ENCODE assay signal across 9 cellular contexts in the genomic region with DNA sequence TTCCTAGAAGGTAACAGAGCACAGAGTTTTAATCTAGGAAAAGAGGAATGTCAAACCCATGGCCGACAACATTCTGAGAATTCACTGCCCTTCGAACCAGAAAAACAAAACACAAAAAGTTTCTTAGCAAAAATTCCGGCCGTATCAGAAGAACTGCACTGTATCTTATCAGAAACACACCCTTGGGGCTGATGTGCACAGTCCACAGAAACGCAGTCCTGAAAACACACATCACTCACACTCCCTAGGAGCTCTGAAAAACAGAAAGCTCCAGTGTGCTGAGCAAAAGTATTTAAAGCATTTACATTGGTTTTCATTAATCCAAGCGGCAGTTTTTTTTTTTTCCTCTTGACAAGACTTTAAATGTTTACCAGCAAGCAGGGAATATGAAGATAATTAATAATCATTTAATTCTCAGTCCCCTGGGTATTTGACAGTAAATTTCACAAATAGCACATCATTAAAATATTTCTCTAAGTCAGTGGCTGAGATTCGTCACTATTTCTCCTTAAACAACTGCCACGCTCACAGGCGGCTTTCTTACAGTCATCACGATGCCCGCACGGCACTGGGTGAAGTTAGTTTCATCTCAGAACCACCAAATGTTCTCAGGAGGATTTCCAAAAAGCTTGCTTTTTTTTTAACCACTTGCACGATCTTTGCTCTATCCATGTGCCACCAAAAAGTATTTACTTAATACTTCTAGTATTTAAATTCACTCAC. TPM values are rescaled to one million over a fixed set of nuclear protein-coding genes. Genes with fewer than 3 reads are reported as not detected.
DNase-seq lines count a peak whose midpoint lies in the region; ATAC-seq, FAIRE-seq and TF ChIP-seq lines count a peak whose summit lies in the region.
"Had no signal": no experiment of that assay in that cellular context is flagged by ENCODE, and none has a peak within 500 bp of the region (broad histone marks: within the 10 kb centered on the region; RNA-seq: fewer than 3 reads in every experiment).

No MANE protein-coding gene starts in this region.

- peaks cover 0 to 3% (median 0%) of the 10 kb centered on the region in 3 experiments for H3K36me3 ChIP-seq in naive thymus-derived CD4-positive, alpha-beta T cell (ENCODE audit: control insufficient read depth in 2 of 3, insufficient read depth in 3 of 3, low read length in 3 of 3)

- H3K27me3 Mint-ChIP-seq in IgD-negative memory B cell = no peaks in the 10 kb centered on the region
- H3K27me3 Mint-ChIP-seq in activated naive CD4-positive, alpha-beta T cell treated with anti-CD3 and anti-CD28 coated beads, Interleukin-2, amount 50 U/mL, for 24 hours = no peaks in the 10 kb centered on the region
- H3K27me3 Mint-ChIP-seq in naive thymus-derived CD4-positive, alpha-beta T cell = no peaks in the 10 kb centered on the region

- no peaks in the 10 kb centered on the region for H3K27me3 ChIP-seq in AG04450 (ENCODE audit: control insufficient read depth, insufficient read depth, low read length)
- H3K27me3 ChIP-seq in naive thymus-derived CD4-positive, alpha-beta T cell (ENCODE audit: control insufficient read depth in 2 of 2, insufficient read depth in 2 of 2, low read length in 2 of 2) = no peaks in the 10 kb centered on the region

- CTCF ChIA-PET in AG04450 (lab: Charles Lee) = interaction anchor here (0.6 kb wide), 1 partner anchor 172 kb away, joined by 4 read pairs; no protein-coding TSS in a partner anchor
- CTCF ChIA-PET in naive thymus-derived CD4-positive, alpha-beta T cell (lab: Charles Lee) = interaction anchor here (0.6 kb wide), 1 partner anchor 67 kb away, joined by 3 read pairs; no protein-coding TSS in a partner anchor

- H3K36me3 Mint-ChIP-seq in IgD-negative memory B cell = peaks cover 2% of the 10 kb centered on the region
- H3K36me3 Mint-ChIP-seq in activated naive CD4-positive, alpha-beta T cell treated with anti-CD3 and anti-CD28 coated beads, Interleukin-2, amount 50 U/mL, for 24 hours = peaks cover 9% of the 10 kb centered on the region
- H3K36me3 Mint-ChIP-seq in naive thymus-derived CD4-positive, alpha-beta T cell = peaks cover 0 to 23% (median 4%) of the 10 kb centered on the region in 5 donors

- no peak for TF ChIP-seq CTCF in AG04450 (IDR thresholded peaks at IDR 0.05; ENCODE audit: low read depth, low read length)

- intact Hi-C loops in naive thymus-derived CD4-positive, alpha-beta T cell (cut with micrococcal nuclease) = loop anchor here in 1 of 2 donors (2.0 to 5.0 kb wide), 2 partner anchors 16 to 127 kb away; no protein-coding TSS in a partner anchor

- ATAC-seq in naive thymus-derived CD4-positive, alpha-beta T cell = no peak
- ATAC-seq in GM19397 (IDR thresholded peaks at IDR 0.05; ENCODE audit: unreplicated experiment) = no peak
- ATAC-seq in GM19395 (IDR thresholded peaks at IDR 0.05; ENCODE audit: unreplicated experiment) = no peak

- H3K27ac Mint-ChIP-seq in IgD-negative memory B cell = peak overlapping the region in 2 of 3 donors; percentile 20 to 88
- peak overlapping the region; percentile 100 for H3K27ac Mint-ChIP-seq in activated naive CD4-positive, alpha-beta T cell treated with anti-CD3 and anti-CD28 coated beads, Interleukin-2, amount 50 U/mL, for 24 hours
- peak overlapping the region; percentile 14 to 91 (median 74) for H3K27ac Mint-ChIP-seq in naive thymus-derived CD4-positive, alpha-beta T cell

- DNase-seq in AG04450 (ENCODE audit: low read depth, low spot score) = no peak
- no peak for DNase-seq in naive thymus-derived CD4-positive, alpha-beta T cell
- no peak for DNase-seq in DMS79 treated with DMSO at 0.1 percent for 48 hours (lab: John Stamatoyannopoulos, UW)
- DNase-seq in urothelium cell line (ENCODE audit: low spot score) = no peak

- peak overlapping the region; percentile 23 for H3K27ac ChIP-seq in AG04450 (ENCODE audit: low read depth, low read length)
- peak overlapping the region; percentile 52 for H3K27ac ChIP-seq in naive thymus-derived CD4-positive, alpha-beta T cell (ENCODE audit: low read depth, low read length)

- no peak for FAIRE-seq in urothelium cell line (lab: Jason Lieb, UNC)
- FAIRE-seq: H54 had no signal

- H3K4me3 ChIP-seq in AG04450 (ENCODE audit: low read depth, low read length) = peak overlapping the region; percentile 42
- H3K4me3 ChIP-seq in naive thymus-derived CD4-positive, alpha-beta T cell (ENCODE audit: low read length) = peak overlapping the region; percentile 17

- no peaks in the 10 kb centered on the region; the same call in 1 of the 2 replicates for H3K9me3 ChIP-seq in AG04450 (ENCODE audit: control insufficient read depth, insufficient read depth, low read length)
- no peaks in the 10 kb centered on the region for H3K9me3 ChIP-seq in naive thymus-derived CD4-positive, alpha-beta T cell (ENCODE audit: control insufficient read depth in 2 of 3, low read length in 3 of 3)

- H3K9me3 Mint-ChIP-seq in IgD-negative memory B cell = no peaks in the 10 kb centered on the region
- no peaks in the 10 kb centered on the region for H3K9me3 Mint-ChIP-seq in activated naive CD4-positive, alpha-beta T cell treated with anti-CD3 and anti-CD28 coated beads, Interleukin-2, amount 50 U/mL, for 24 hours
- peaks cover 0 to 2% (median 0%) of the 10 kb centered on the region in 11 donors for H3K9me3 Mint-ChIP-seq in naive thymus-derived CD4-positive, alpha-beta T cell

- POLR2A ChIA-PET in AG04450 (lab: Yijun Ruan, JAX) = interaction anchor here (0.7 kb wide), 1 partner anchor 67 kb away, joined by 3 read pairs; no protein-coding TSS in a partner anchor
- POLR2A ChIA-PET in naive thymus-derived CD4-positive, alpha-beta T cell (lab: Charles Lee) = interaction anchor here (0.6 to 0.7 kb wide), 3 partner anchors 8 to 990 kb away, joined by 3 to 4 read pairs (median 3); no protein-coding TSS in a partner anchor

- peaks cover 50 to 78% (median 71%) of the 10 kb centered on the region in 3 donors for H3K4me1 Mint-ChIP-seq in IgD-negative memory B cell
- peaks cover 96% of the 10 kb centered on the region for H3K4me1 Mint-ChIP-seq in activated naive CD4-positive, alpha-beta T cell treated with anti-CD3 and anti-CD28 coated beads, Interleukin-2, amount 50 U/mL, for 24 hours
- peaks cover 76 to 99% (median 93%) of the 10 kb centered on the region in 7 donors for H3K4me1 Mint-ChIP-seq in naive thymus-derived CD4-positive, alpha-beta T cell

- H3K4me3 Mint-ChIP-seq in IgD-negative memory B cell = peak overlapping the region; percentile 10 to 89 (median 69)
- H3K4me3 Mint-ChIP-seq in activated naive CD4-positive, alpha-beta T cell treated with anti-CD3 and anti-CD28 coated beads, Interleukin-2, amount 50 U/mL, for 24 hours = peak overlapping the region; percentile 88
- H3K4me3 Mint-ChIP-seq in naive thymus-derived CD4-positive, alpha-beta T cell = peak overlapping the region; percentile 3 to 73 (median 60)

- peaks cover 61 to 93% of the 10 kb centered on the region in 2 donors for H3K4me1 ChIP-seq in naive thymus-derived CD4-positive, alpha-beta T cell (ENCODE audit: control insufficient read depth in 2 of 2, insufficient read depth in 2 of 2, low read length in 2 of 2)

RNA-seq across cellular contexts. Expression of gene NFATC2, which starts 13.3 kb away (rescaled TPM):
- polyA plus RNA-seq in AG04450 (2011; rRNA removed) (0.07 and 0.09 TPM in 2 replicates), IgD-negative memory B cell (17.4 TPM)
- 0.14 and 0.17 TPM in 2 replicates for polyA minus RNA-seq in AG04450 (2011; rRNA and poly(A)+ RNA removed)
- total RNA-seq in naive thymus-derived CD4-positive, alpha-beta T cell = 10 to 100 TPM; 39.8 to 66.8 (median 44.8) TPM
- 10 to 100 TPM; 16.6 to 30.1 TPM for polyA plus RNA-seq in naive thymus-derived CD4-positive, alpha-beta T cell

Comparison
In these comparisons a context has a peak if more than half of its experiments do, and no peak if none do; other contexts are left out.
1. RNA of gene NFATC2, which starts 13.3 kb away (polyA plus RNA-seq): 16.6 to 30.1 TPM in naive thymus-derived CD4-positive, alpha-beta T cell and 17.4 TPM in IgD-negative memory B cell (single experiment); 0.07 to 0.09 TPM in AG04450; every median in the first group is over 10 times any median in the second.
2. Peak in every context shown above with its lines, with median percentiles within 50 percentile points of each other: H3K27ac Mint-ChIP-seq and H3K4me3 Mint-ChIP-seq.